Comparison of ENCODE assay signal across 8 cellular contexts in genomic region chr17:79778504-79779087, GRCh38. TPM values are rescaled to one million over a fixed set of nuclear protein-coding genes. Genes with fewer than 3 reads are reported as not detected.
DNase-seq lines count a peak whose midpoint lies in the region; ATAC-seq and TF ChIP-seq lines count a peak whose summit lies in the region.

No MANE protein-coding gene starts in this region.

- H3K36me3 ChIP-seq in HUES6 (ENCODE audit: control insufficient read depth, insufficient read depth, low read length) (peaks cover 41% of the 10 kb centered on the region), thoracic aorta (no peaks in the 10 kb centered on the region)

- peaks cover 13% of the 10 kb centered on the region for H3K27me3 ChIP-seq in HUES6 (ENCODE audit: control insufficient read depth, insufficient read depth, low read length)
- H3K27me3 ChIP-seq in thoracic aorta (replicated peaks; ENCODE audit: insufficient read depth) = peaks cover 15% of the 10 kb centered on the region

- peaks cover 71% of the 10 kb centered on the region for H3K27me3 Mint-ChIP-seq in activated CD4-positive, alpha-beta memory T cell treated with anti-CD3 and anti-CD28 coated beads for 36 hours

- ATAC-seq in thoracic aorta (ENCODE audit: insufficient number of reproducible peaks, low FRiP score, low read depth) (no peak), HG03175 (IDR thresholded peaks at IDR 0.05; ENCODE audit: unreplicated experiment) (no peak)

- POLR2A ChIA-PET in activated CD4-positive, alpha-beta memory T cell treated with anti-CD3 and anti-CD28 coated beads for 36 hours (lab: Charles Lee) = no interaction called here

- H3K4me1 Mint-ChIP-seq in activated CD4-positive, alpha-beta memory T cell treated with anti-CD3 and anti-CD28 coated beads for 36 hours (ENCODE audit: low read depth) = peaks cover 14% of the 10 kb centered on the region

- H3K27ac Mint-ChIP-seq in activated CD4-positive, alpha-beta memory T cell treated with anti-CD3 and anti-CD28 coated beads for 36 hours = peak overlapping the region; percentile 47

- DNase-seq in DMS79 treated with DMSO at 0.1 percent for 48 hours (lab: John Stamatoyannopoulos, UW) (peak; percentile 35), DMS79 (lab: John Stamatoyannopoulos, UW) (no peak), thoracic aorta (ENCODE audit: low spot score) (no peak), NCI-H2029 (lab: John Stamatoyannopoulos, UW) (no peak)
- peak; percentile 23 for DNase-seq in activated CD4-positive, alpha-beta memory T cell treated with anti-CD3 and anti-CD28 coated beads for 36 hours

- H3K4me1 ChIP-seq in HUES6 (ENCODE audit: control insufficient read depth, insufficient read depth, low read length) = peaks cover 31% of the 10 kb centered on the region
- peaks cover 7 to 14% of the 10 kb centered on the region in 2 donors for H3K4me1 ChIP-seq in thoracic aorta (ENCODE audit: control insufficient read depth in 1 of 2, low read depth in 2 of 2)

- no peaks in the 10 kb centered on the region for H3K36me3 Mint-ChIP-seq in activated CD4-positive, alpha-beta memory T cell treated with anti-CD3 and anti-CD28 coated beads for 36 hours

- no peaks in the 10 kb centered on the region for H3K9me3 Mint-ChIP-seq in activated CD4-positive, alpha-beta memory T cell treated with anti-CD3 and anti-CD28 coated beads for 36 hours

- H3K27ac ChIP-seq in HUES6 (ENCODE audit: low read depth, low read length) (0 out of 2 replicates have a peak overlapping the region, but pooled peaks have one; percentile 12), thoracic aorta (no peak overlapping the region)

- no peaks in the 10 kb centered on the region for H3K9me3 ChIP-seq in HUES6 (ENCODE audit: control insufficient read depth, insufficient read depth, low read depth, low read length)
- H3K9me3 ChIP-seq in iPS-18c (ENCODE audit: control insufficient read depth, insufficient read depth, low read length) = no peaks in the 10 kb centered on the region
- H3K9me3 ChIP-seq in thoracic aorta = no peaks in the 10 kb centered on the region

- intact Hi-C loops in activated CD4-positive, alpha-beta memory T cell treated with anti-CD3 and anti-CD28 coated beads for 36 hours (cut with micrococcal nuclease) = loop anchor here (2.0 kb wide), 1 partner anchor 32 kb away; no protein-coding TSS in a partner anchor

- no peak for TF ChIP-seq CTCF in thoracic aorta (IDR thresholded peaks at IDR 0.05)

- peak overlapping the region; percentile 51 for H3K9ac ChIP-seq in HUES6 (ENCODE audit: low read length)

- H3K4me3 ChIP-seq in HUES6 (ENCODE audit: low read depth, low read length) = peak overlapping the region; percentile 69
- H3K4me3 ChIP-seq in iPS-18c (ENCODE audit: insufficient read depth, low read depth, low read length) = peak overlapping the region; percentile 85
- H3K4me3 ChIP-seq in thoracic aorta = peak overlapping the region; percentile 71

- peak overlapping the region; percentile 77 for H3K4me3 Mint-ChIP-seq in activated CD4-positive, alpha-beta memory T cell treated with anti-CD3 and anti-CD28 coated beads for 36 hours

- CTCF ChIA-PET in activated CD4-positive, alpha-beta memory T cell treated with anti-CD3 and anti-CD28 coated beads for 36 hours (lab: Charles Lee) = interaction anchor here (1.1 to 2.6 kb wide), 4 partner anchors 11 to 33 kb away, joined by 3 to 7 read pairs (median 4); no protein-coding TSS in a partner anchor

RNA-seq across cellular contexts. Expression of gene CBX2, which starts 0.6 kb away (rescaled TPM):
- 1 to 10 TPM; 2.5 to 3.1 TPM for total RNA-seq in activated CD4-positive, alpha-beta memory T cell treated with anti-CD3 and anti-CD28 coated beads for 36 hours
- total RNA-seq in thoracic aorta = under 1 TPM in 1 of 2 donors, not detected in 1; 0.14 TPM

RNA-seq across cellular contexts. Expression of gene CBX8, which starts 18.3 kb away (rescaled TPM):
- total RNA-seq in activated CD4-positive, alpha-beta memory T cell treated with anti-CD3 and anti-CD28 coated beads for 36 hours = 1 to 10 TPM; 4.5 to 4.6 TPM
- total RNA-seq in thoracic aorta = 1 to 10 TPM in 1 of 2 donors, under 1 TPM in 1; 0.71 to 7.4 TPM

RNA-seq across cellular contexts. Expression of gene ENPP7, which starts 47.9 kb away (rescaled TPM):
- total RNA-seq in activated CD4-positive, alpha-beta memory T cell treated with anti-CD3 and anti-CD28 coated beads for 36 hours = under 1 TPM in 1 of 2 experiments, not detected in 1; 0.10 TPM
- total RNA-seq in thoracic aorta = not detected

Comparison
In these comparisons a context has a peak if more than half of its experiments do, and no peak if none do; other contexts are left out.
1. DNase-seq: peak in DMS79 treated with DMSO at 0.1 percent for 48 hours (single experiment) and activated CD4-positive, alpha-beta memory T cell treated with anti-CD3 and anti-CD28 coated beads for 36 hours (single experiment); none in DMS79 (single experiment), thoracic aorta (single experiment) and NCI-H2029 (single experiment).
2. Peak in every context shown above with its lines, with median percentiles within 50 percentile points of each other: H3K4me3 ChIP-seq.